Comparison of ENCODE assay signal across 19 cellular contexts in the genomic region with DNA sequence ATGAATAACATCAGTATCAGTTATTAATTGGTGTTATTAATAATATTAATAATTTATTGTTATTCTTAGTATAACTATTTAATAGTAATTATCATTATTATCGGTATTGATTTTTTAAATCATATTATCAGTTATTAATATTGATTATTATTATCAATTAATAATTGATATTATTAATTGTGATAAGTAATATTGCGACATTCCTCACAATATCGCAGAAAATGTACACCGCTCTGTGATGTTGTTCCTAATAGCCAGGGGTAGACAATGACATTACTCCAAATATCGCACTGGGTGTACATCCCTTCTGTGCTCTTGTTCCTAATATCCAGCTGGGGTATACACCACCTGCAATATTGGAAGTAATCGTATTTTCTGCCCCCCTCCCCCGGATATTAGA. TPM values are rescaled to one million over a fixed set of nuclear protein-coding genes. Genes with fewer than 3 reads are reported as not detected.
DNase-seq lines count a peak whose midpoint lies in the region; ATAC-seq, FAIRE-seq and TF ChIP-seq lines count a peak whose summit lies in the region.
"Had no signal": no experiment of that assay in that cellular context is flagged by ENCODE, and none has a peak within 500 bp of the region (broad histone marks: within the 10 kb centered on the region; RNA-seq: fewer than 3 reads in every experiment).

No MANE protein-coding gene starts in this region.

- BruUV-seq in IMR-90 (replicated peaks; lab: Mats Ljungman, UMichigan) (no TSS peak), K562 (replicated peaks; lab: Mats Ljungman, UMichigan) (no TSS peak)

- no peak overlapping the region for H4K91ac ChIP-seq in IMR-90 (ENCODE audit: insufficient read depth, low read depth, low read length)

- H3K4me1 ChIP-seq in IMR-90 (ENCODE audit: control insufficient read depth, insufficient read depth, low read length) = no peaks in the 10 kb centered on the region
- peaks cover 0 to 4% of the 10 kb centered on the region in 2 experiments; a peak in 3 of 5 replicates for H3K4me1 ChIP-seq in K562 (replicated peaks in 1 of 2; ENCODE audit: control insufficient read depth in 2 of 2, insufficient read depth in 2 of 2, low read length in 2 of 2)
- peaks cover 0 to 6% (median 0%) of the 10 kb centered on the region in 3 donors for H3K4me1 ChIP-seq in pancreas
- H3K4me1 ChIP-seq: HAP-1 had no signal

- TF ChIP-seq RAD21 in IMR-90 (IDR thresholded peaks at IDR 0.05; ENCODE audit: low read length) = no peak
- TF ChIP-seq RAD21 in K562 (CRISPR knock-in tag; conservative IDR thresholded peaks at IDR 0.05 in 1 of 2, IDR thresholded peaks at IDR 0.05 in 1 of 2) = no peak

- no peaks in the 10 kb centered on the region for H4K20me1 ChIP-seq in IMR-90 (ENCODE audit: insufficient read depth, low read length)
- H4K20me1 ChIP-seq in K562 (replicated peaks; ENCODE audit: control insufficient read depth, insufficient read depth, low read length) = no peaks in the 10 kb centered on the region

- no peak overlapping the region for H3K56ac ChIP-seq in IMR-90 (ENCODE audit: extremely low read depth, insufficient read depth, low read length)

- H3K4me2 ChIP-seq in IMR-90 (ENCODE audit: low read depth, low read length) = no peak overlapping the region
- no peak overlapping the region for H3K4me2 ChIP-seq in K562 (ENCODE audit: insufficient read depth, low read length)

- H3K9ac ChIP-seq in IMR-90 (ENCODE audit: low read depth, low read length) (no peak overlapping the region), K562 (ENCODE audit: insufficient read depth in 1 of 2, low read depth in 2 of 2, low read length in 2 of 2) (no peak overlapping the region)
- H3K9ac ChIP-seq: GM23248 had no signal

- H3K18ac ChIP-seq in IMR-90 (ENCODE audit: low read depth, low read length) = no peak overlapping the region

- no peak overlapping the region for H3K14ac ChIP-seq in IMR-90 (replicated peaks; ENCODE audit: low read depth, low read length)

- H2AK5ac ChIP-seq in IMR-90 (ENCODE audit: low read depth, low read length) = no peak overlapping the region

- no peak overlapping the region for H2BK15ac ChIP-seq in IMR-90 (ENCODE audit: low read depth, low read length)

- DNase-seq in IMR-90 (no peak), K562 (ENCODE audit: extremely low read depth in 1 of 4, low spot score in 3 of 4) (no peak), pancreas (no peak), T-helper 1 cell (no peak), NAMALWA (ENCODE audit: low spot score) (no peak)
- DNase-seq in activated CD4-positive, CD25-positive, alpha-beta regulatory T cell treated with anti-CD3 and anti-CD28 coated beads, Interleukin-2, amount 50 U/mL, for 72 hours = no peak
- DNase-seq: 8988T; C1 segment of cervical spinal cord; CD8-positive, alpha-beta memory T cell; COR-L47; DMS 273 treated with DMSO at 0.1 percent for 48 hours; DMS53; DND-41; EL; GM23248 had no signal

- no peak overlapping the region for H2AK9ac ChIP-seq in IMR-90 (replicated peaks; ENCODE audit: low read depth, low read length, poor library complexity)

- no peak overlapping the region for H3K23ac ChIP-seq in IMR-90 (ENCODE audit: low read depth, low read length)

- no peak overlapping the region for H2BK20ac ChIP-seq in IMR-90 (ENCODE audit: low read depth, low read length)

- dilution Hi-C loops in IMR-90 (cut with HindIII; ENCODE audit: low sequenced_read_pairs, unreplicated experiment) = no loop called here

- H3K36me3 ChIP-seq in IMR-90 (ENCODE audit: control insufficient read depth, insufficient read depth, low read length) = no peaks in the 10 kb centered on the region
- H3K36me3 ChIP-seq in K562 (ENCODE audit: control insufficient read depth, insufficient read depth, low read length) = no peaks in the 10 kb centered on the region
- H3K36me3 ChIP-seq in pancreas = no peaks in the 10 kb centered on the region
- H3K36me3 ChIP-seq: HAP-1 had no signal

- no peaks in the 10 kb centered on the region for H3K9me1 ChIP-seq in IMR-90 (ENCODE audit: insufficient read depth, low read length)
- no peaks in the 10 kb centered on the region for H3K9me1 ChIP-seq in K562 (ENCODE audit: control insufficient read depth, insufficient read depth, low read length)

- no peak overlapping the region for H2BK120ac ChIP-seq in IMR-90 (ENCODE audit: low read depth, low read length)

- no peaks in the 10 kb centered on the region for H3K79me1 ChIP-seq in IMR-90 (ENCODE audit: low read depth in 1 of 2, low read length in 2 of 2)

- no CpG with 5 or more reads among the region's 7 CpGs for WGBS in IMR-90 (ENCODE audit: extremely low coverage in 2 of 2, insufficient read length in 1 of 2), 2 experiments
- 24% methylated on average over 7 of the region's 7 CpGs for WGBS in K562 (ENCODE audit: insufficient coverage, low coverage, missing lambda C conversion rate)
- WGBS in pancreas, 2 donors = 72 to 78% methylated on average over 7 of the region's 7 CpGs

- peak; percentile 74 for FAIRE-seq in A204.1 (lab: Jason Lieb, UNC)
- no peak for FAIRE-seq in K562 (lab: Jason Lieb, UNC)
- FAIRE-seq in pancreas (lab: Jason Lieb, UNC) = peak; percentile 95
- FAIRE-seq: GM12891, GM19239 had no signal

- in situ Hi-C loops in IMR-90 (cut with MboI; ENCODE audit: low sequenced_read_pairs) (no loop called here), K562 (cut with MboI) (no loop called here)

- H4K5ac ChIP-seq in IMR-90 (ENCODE audit: low read depth, low read length) = no peak overlapping the region

- ATAC-seq in IMR-90 (ENCODE audit: low read depth) = no peak
- ATAC-seq in K562 = no peak
- no peak for ATAC-seq in pancreas

- H2AFZ ChIP-seq in IMR-90 (replicated peaks; ENCODE audit: low read length, poor library complexity) (no peak overlapping the region), K562 (ENCODE audit: low read depth, low read length) (no peak overlapping the region)
- H2AFZ ChIP-seq: GM23248 had no signal

- TF ChIP-seq CTCF in IMR-90 (conservative IDR thresholded peaks at IDR 0.05; ENCODE audit: low read depth, low read length) (no peak), K562 (IDR thresholded peaks at IDR 0.05 in 2 of 3, conservative IDR thresholded peaks at IDR 0.05 in 1 of 3; ENCODE audit: insufficient read depth in 2 of 3, low read depth in 1 of 3, low read length in 3 of 3) (no peak), pancreas (IDR thresholded peaks at IDR 0.05) (no peak)

- no peak overlapping the region for H4K8ac ChIP-seq in IMR-90 (ENCODE audit: low read depth in 2 of 2, low read length in 2 of 2)

- no peak overlapping the region for H2BK5ac ChIP-seq in IMR-90 (ENCODE audit: low read depth, low read length, poor library complexity, severe bottlenecking)

- intact Hi-C loops in IMR-90 (cut with micrococcal nuclease) (no loop called here), K562 (cut with micrococcal nuclease) (no loop called here), pancreas (cut with DNase I) (no loop called here)

- H3K4me3 ChIP-seq in IMR-90 (ENCODE audit: insufficient read depth, low read depth, low read length) (no peak overlapping the region), K562 (no peak overlapping the region), pancreas (no peak overlapping the region)
- H3K4me3 ChIP-seq: GM23248, HAP-1 had no signal

- peaks cover 3% of the 10 kb centered on the region; the same call in 1 of the 2 replicates for H3K27me3 ChIP-seq in IMR-90 (ENCODE audit: control insufficient read depth, insufficient read depth, low read length)
- peaks cover 10 to 49% of the 10 kb centered on the region in 2 experiments; a peak in 4 of 5 replicates for H3K27me3 ChIP-seq in K562 (ENCODE audit: control insufficient read depth in 2 of 2, insufficient read depth in 2 of 2, low read length in 2 of 2)
- no peaks in the 10 kb centered on the region for H3K27me3 ChIP-seq in pancreas

- no peaks in the 10 kb centered on the region for H3K9me3 ChIP-seq in IMR-90 (ENCODE audit: control insufficient read depth, insufficient read depth, low read length)
- H3K9me3 ChIP-seq in K562 (replicated peaks; ENCODE audit: control insufficient read depth, insufficient read depth, low read depth, low read length) = no peaks in the 10 kb centered on the region
- H3K9me3 ChIP-seq in pancreas = no peaks in the 10 kb centered on the region
- H3K9me3 ChIP-seq: HAP-1 had no signal

- no peak for TF ChIP-seq EP300 in K562 (IDR thresholded peaks at IDR 0.05; ENCODE audit: low read length)

- no peak overlapping the region for H3K4ac ChIP-seq in IMR-90 (ENCODE audit: low read depth, low read length)

- POLR2A ChIA-PET in IMR-90 (lab: Charles Lee; ENCODE audit: unreplicated experiment) = no interaction called here
- POLR2A ChIA-PET in K562 (lab: Yijun Ruan, JAX) = no interaction called here

- TF ChIP-seq POLR2A in IMR-90 (IDR thresholded peaks at IDR 0.05; ENCODE audit: low read depth, low read length) (no peak), K562 (conservative IDR thresholded peaks at IDR 0.05) (no peak)

- H3K27ac ChIP-seq in IMR-90 (ENCODE audit: insufficient read depth, low read length) (no peak overlapping the region), K562 (ENCODE audit: extremely low read depth, low read depth, low read length) (no peak overlapping the region), pancreas (no peak overlapping the region)
- H3K27ac ChIP-seq: GM23248 had no signal

- no peaks in the 10 kb centered on the region for H3K79me2 ChIP-seq in K562 (ENCODE audit: control insufficient read depth, insufficient read depth, low read length)

- CTCF ChIA-PET in IMR-90 (lab: Yijun Ruan, JAX) (no interaction called here), K562 (lab: Yijun Ruan, JAX; ENCODE audit: low intra/inter-chr PET ratio) (no interaction called here)

RNA-seq across cellular contexts. Expression of gene NAGK, which starts 23.3 kb away (rescaled TPM):
- total RNA-seq in IMR-90 (2012; rRNA removed) (60.4 and 77.8 TPM in 2 replicates), K562 (2014; rRNA removed) (8.9 and 11.1 TPM in 2 replicates), K562 (2014; rRNA removed; fragmentation: Illumina TruSeq; extraction: Trizol) (4.3 and 7.3 TPM in 2 replicates), K562 (2015; rRNA removed; fragmentation: Illumina TruSeq; extraction: Trizol) (10.2 and 10.7 TPM in 2 replicates), K562 (2021) (8.8 and 14.9 TPM in 2 replicates), pancreas (10 to 100 TPM; 38.9 to 83.2 (median 54.4) TPM)
- polyA plus RNA-seq in IMR-90 (2012; rRNA removed) (146 and 150 TPM in 2 replicates), K562 (2011; rRNA removed) (9.1 and 11.7 TPM in 2 replicates), K562 (2014; fragmentation: Illumina TruSeq; extraction: Trizol) (8.8 and 9.4 TPM in 2 replicates), K562 (2014; fragmentation: Nextera tagmentation; extraction: Ambion mirVana) (10 to 100 TPM in 1 of 2 experiments, 1 to 10 TPM in 1; 4.9 to 10.6 TPM), K562 (2014; rRNA removed) (13.4 and 18.6 TPM in 2 replicates), pancreas (100 to 1,000 TPM; 136 to 138 TPM)
- 119 and 140 TPM in 2 replicates for polyA plus RNA-seq in IMR-90 (2012; cell fraction: cytosol; rRNA removed)
- polyA plus RNA-seq in IMR-90 (2012; cell fraction: nucleus; rRNA removed; ENCODE audit: low replicate concordance) = 281 and 318 TPM in 2 replicates
- 47.5 and 82.4 TPM in 2 replicates for total RNA-seq in K562 (2011; cell fraction: chromatin; rRNA removed; ENCODE audit: low replicate concordance)
- 40.3 and 50.5 TPM in 2 replicates for total RNA-seq in K562 (2011; cell fraction: nucleolus; rRNA removed)
- total RNA-seq in K562 (2011; cell fraction: nucleoplasm; rRNA removed) = 48.0 and 59.6 TPM in 2 replicates
- polyA plus RNA-seq in K562 (2011; cell fraction: cytosol; rRNA removed) = 10.4 and 14.7 TPM in 2 replicates
- polyA plus RNA-seq in K562 (2011; cell fraction: nucleus; rRNA removed) = 38.4 and 51.1 TPM in 2 replicates
- polyA plus RNA-seq in K562 (2012) = 21.2 and 42.3 TPM in 2 replicates
- 10.1 and 10.7 TPM in 2 replicates for polyA minus RNA-seq in K562 (2011; rRNA and poly(A)+ RNA removed)
- 5.2 and 5.5 TPM in 2 replicates for polyA minus RNA-seq in K562 (2011; cell fraction: cytosol; rRNA and poly(A)+ RNA removed)
- polyA minus RNA-seq in K562 (2011; cell fraction: nucleus; rRNA and poly(A)+ RNA removed) = 15.9 and 16.9 TPM in 2 replicates

RNA-seq across cellular contexts. Expression of gene TEX261, which starts 50.5 kb away (rescaled TPM):
- 26.3 and 31.1 TPM in 2 replicates for total RNA-seq in IMR-90 (2012; rRNA removed)
- 64.7 and 69.8 TPM in 2 replicates for polyA plus RNA-seq in IMR-90 (2012; rRNA removed)
- 200 and 230 TPM in 2 replicates for polyA plus RNA-seq in IMR-90 (2012; cell fraction: cytosol; rRNA removed)
- 58.4 and 142 TPM in 2 replicates for polyA plus RNA-seq in IMR-90 (2012; cell fraction: nucleus; rRNA removed; ENCODE audit: low replicate concordance)
- total RNA-seq in K562 (2011; cell fraction: chromatin; rRNA removed; ENCODE audit: low replicate concordance) = 56.1 and 63.4 TPM in 2 replicates
- total RNA-seq in K562 (2011; cell fraction: nucleolus; rRNA removed) = 49.9 and 50.0 TPM in 2 replicates
- 70.2 and 95.7 TPM in 2 replicates for total RNA-seq in K562 (2011; cell fraction: nucleoplasm; rRNA removed)
- total RNA-seq in K562 (2014; rRNA removed) = 18.3 and 29.7 TPM in 2 replicates
- 44.2 and 46.1 TPM in 2 replicates for total RNA-seq in K562 (2014; rRNA removed; fragmentation: Illumina TruSeq; extraction: Trizol)
- total RNA-seq in K562 (2015; rRNA removed; fragmentation: Illumina TruSeq; extraction: Trizol) = 53.0 and 56.9 TPM in 2 replicates
- total RNA-seq in K562 (2021) = 55.3 and 60.4 TPM in 2 replicates
- 50.1 and 99.5 TPM in 2 replicates for polyA plus RNA-seq in K562 (2011; rRNA removed)
- 71.7 and 115 TPM in 2 replicates for polyA plus RNA-seq in K562 (2011; cell fraction: cytosol; rRNA removed)
- polyA plus RNA-seq in K562 (2011; cell fraction: nucleus; rRNA removed) = 67.7 and 143 TPM in 2 replicates
- 57.6 and 58.8 TPM in 2 replicates for polyA plus RNA-seq in K562 (2012)
- polyA plus RNA-seq in K562 (2014; fragmentation: Illumina TruSeq; extraction: Trizol) = 99.5 and 110 TPM in 2 replicates
- polyA plus RNA-seq in K562 (2014; fragmentation: Nextera tagmentation; extraction: Ambion mirVana) = 10 to 100 TPM; 11.9 to 16.7 TPM
- polyA plus RNA-seq in K562 (2014; rRNA removed) = 51.9 and 64.0 TPM in 2 replicates
- 27.1 and 69.7 TPM in 2 replicates for polyA minus RNA-seq in K562 (2011; rRNA and poly(A)+ RNA removed)
- polyA minus RNA-seq in K562 (2011; cell fraction: cytosol; rRNA and poly(A)+ RNA removed) = 20.5 and 38.0 TPM in 2 replicates
- 14.7 and 15.2 TPM in 2 replicates for polyA minus RNA-seq in K562 (2011; cell fraction: nucleus; rRNA and poly(A)+ RNA removed)
- total RNA-seq in pancreas = 10 to 100 TPM; 37.5 to 46.2 (median 43.7) TPM
- 10 to 100 TPM; 19.0 to 24.9 TPM for polyA plus RNA-seq in pancreas
